In genomic region chr12:53696285-53696654, GRCh38 we compare ENCODE assay signal across 8 cellular contexts. TPM values are rescaled to one million over a fixed set of nuclear protein-coding genes. Genes with fewer than 3 reads are reported as not detected.
DNase-seq lines count a peak whose midpoint lies in the region; ATAC-seq and TF ChIP-seq lines count a peak whose summit lies in the region.

No MANE protein-coding gene starts in this region.

- intact Hi-C loops in Right ventricle myocardium inferior (cut with DNase I) (no loop called here), cardiac septum (cut with DNase I) (no loop called here), adrenal gland (cut with DNase I) (no loop called here), head of caudate nucleus (cut with DNase I) (no loop called here)

- WGBS in adrenal gland, 4 donors: 3 to 7% (median 4%) methylated on average over 10 to 11 of the region's 11 CpGs

- peaks cover 39% of the 10 kb centered on the region for H3K27me3 ChIP-seq in adrenal gland

- ATAC-seq in Right ventricle myocardium inferior (peak; percentile 84), GM19467 (IDR thresholded peaks at IDR 0.05; ENCODE audit: unreplicated experiment) (no peak)

- peak overlapping the region in 1 of 4 donors; percentile 41 for H3K4me3 ChIP-seq in adrenal gland

- TF ChIP-seq CTCF in adrenal gland (IDR thresholded peaks at IDR 0.05): no peak

- H3K27ac ChIP-seq in adrenal gland: no peak overlapping the region

- DNase-seq in Right ventricle myocardium inferior (ENCODE audit: missing footprints) (no peak), cardiac septum (ENCODE audit: low spot score) (no peak), NCI-H2081 treated with DMSO at 0.1 percent for 48 hours (lab: John Stamatoyannopoulos, UW) (peak; percentile 80), adrenal gland (peak; percentile 46 to 80 (median 61)), head of caudate nucleus (peak; percentile 28 to 95 (median 79)), nucleus accumbens (lab: John Stamatoyannopoulos, UW) (peak in 49 of 56 donors; percentile 19 to 90 (median 66))
- DNase-seq in activated CD4-positive, alpha-beta T cell treated with anti-CD3 and anti-CD28 coated beads for 48 hours: no peak

- TF ChIP-seq POLR2A in adrenal gland (IDR thresholded peaks at IDR 0.05): no peak

- H3K4me1 ChIP-seq in adrenal gland (replicated peaks in 1 of 2): peaks cover 0 to 10% of the 10 kb centered on the region in 2 donors

- no peaks in the 10 kb centered on the region for H3K9me3 ChIP-seq in adrenal gland (replicated peaks in 1 of 3)

- H3K36me3 ChIP-seq in adrenal gland (replicated peaks in 1 of 2): no peaks in the 10 kb centered on the region

RNA-seq across cellular contexts. Expression of gene ATP5MC2, which starts 20.4 kb away (rescaled TPM):
- total RNA-seq in Right ventricle myocardium inferior (600 TPM), cardiac septum (365 TPM), adrenal gland (100 to 1,000 TPM; 351 to 546 (median 470) TPM)
- polyA plus RNA-seq in adrenal gland: 100 to 1,000 TPM; 328 to 658 (median 587) TPM

RNA-seq across cellular contexts. Expression of gene CALCOCO1, which starts 31.0 kb away (rescaled TPM):
- total RNA-seq in Right ventricle myocardium inferior: 186 TPM
- total RNA-seq in cardiac septum: 158 TPM
- 100 to 1,000 TPM in 6 of 8 donors, 10 to 100 TPM in 2; 62.2 to 187 (median 146) TPM for total RNA-seq in adrenal gland
- polyA plus RNA-seq in adrenal gland: 100 to 1,000 TPM in 1 of 3 donors, 10 to 100 TPM in 2; 48.0 to 128 (median 85.4) TPM

RNA-seq across cellular contexts. Expression of gene CISTR, which starts 55.5 kb away (rescaled TPM):
- total RNA-seq in Right ventricle myocardium inferior: 1.7 TPM
- 0.75 TPM for total RNA-seq in cardiac septum
- not detected for total RNA-seq in adrenal gland
- not detected for polyA plus RNA-seq in adrenal gland

Comparison
In these comparisons a context has a peak if more than half of its experiments do, and no peak if none do; other contexts are left out.
1. DNase-seq: peak in NCI-H2081 treated with DMSO at 0.1 percent for 48 hours (single experiment), adrenal gland (7 of 7), head of caudate nucleus (42 of 42) and nucleus accumbens (49 of 56); none in Right ventricle myocardium inferior (single experiment), cardiac septum (single experiment) and activated CD4-positive, alpha-beta T cell treated with anti-CD3 and anti-CD28 coated beads for 48 hours (single experiment).